In genomic region chr20:5531318-5532081, GRCh38 we compare ENCODE assay signal across 1 cellular context.
TF ChIP-seq lines count a peak whose summit lies in the region.

No MANE protein-coding gene starts in this region.

TF ChIP-seq in WTC11, 78 proteins besides CTCF, POLR2A, EP300 and RAD21 (continued from another document):
- TF ChIP-seq, protein P1, sequence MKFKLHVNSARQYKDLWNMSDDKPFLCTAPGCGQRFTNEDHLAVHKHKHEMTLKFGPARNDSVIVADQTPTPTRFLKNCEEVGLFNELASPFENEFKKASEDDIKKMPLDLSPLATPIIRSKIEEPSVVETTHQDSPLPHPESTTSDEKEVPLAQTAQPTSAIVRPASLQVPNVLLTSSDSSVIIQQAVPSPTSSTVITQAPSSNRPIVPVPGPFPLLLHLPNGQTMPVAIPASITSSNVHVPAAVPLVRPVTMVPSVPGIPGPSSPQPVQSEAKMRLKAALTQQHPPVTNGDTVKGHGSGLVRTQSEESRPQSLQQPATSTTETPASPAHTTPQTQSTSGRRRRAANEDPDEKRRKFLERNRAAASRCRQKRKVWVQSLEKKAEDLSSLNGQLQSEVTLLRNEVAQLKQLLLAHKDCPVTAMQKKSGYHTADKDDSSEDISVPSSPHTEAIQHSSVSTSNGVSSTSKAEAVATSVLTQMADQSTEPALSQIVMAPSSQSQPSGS (CRISPR knock-in tag; IDR thresholded peaks at IDR 0.05; ENCODE audit: borderline replicate concordance, low read depth) = no peak
- TF ChIP-seq ZNF425 (CRISPR knock-in tag; conservative IDR thresholded peaks at IDR 0.05) (no peak), IRF2 (CRISPR knock-in tag; IDR thresholded peaks at IDR 0.05; ENCODE audit: borderline replicate concordance, low read depth) (no peak), NR1H2 (CRISPR knock-in tag; IDR thresholded peaks at IDR 0.05) (no peak), NFATC4 (CRISPR knock-in tag; IDR thresholded peaks at IDR 0.05) (no peak), ZNF396 (CRISPR knock-in tag; IDR thresholded peaks at IDR 0.05; ENCODE audit: borderline replicate concordance) (no peak), MYBL2 (CRISPR knock-in tag; IDR thresholded peaks at IDR 0.05) (no peak), ZNF671 (CRISPR knock-in tag; IDR thresholded peaks at IDR 0.05) (no peak), ZNF219 (CRISPR knock-in tag; IDR thresholded peaks at IDR 0.05; ENCODE audit: borderline replicate concordance) (no peak), RELA (CRISPR knock-in tag; IDR thresholded peaks at IDR 0.05; ENCODE audit: borderline replicate concordance) (no peak), ZBTB21 (CRISPR knock-in tag; IDR thresholded peaks at IDR 0.05; ENCODE audit: borderline replicate concordance) (no peak)
- TF ChIP-seq, protein P2, sequence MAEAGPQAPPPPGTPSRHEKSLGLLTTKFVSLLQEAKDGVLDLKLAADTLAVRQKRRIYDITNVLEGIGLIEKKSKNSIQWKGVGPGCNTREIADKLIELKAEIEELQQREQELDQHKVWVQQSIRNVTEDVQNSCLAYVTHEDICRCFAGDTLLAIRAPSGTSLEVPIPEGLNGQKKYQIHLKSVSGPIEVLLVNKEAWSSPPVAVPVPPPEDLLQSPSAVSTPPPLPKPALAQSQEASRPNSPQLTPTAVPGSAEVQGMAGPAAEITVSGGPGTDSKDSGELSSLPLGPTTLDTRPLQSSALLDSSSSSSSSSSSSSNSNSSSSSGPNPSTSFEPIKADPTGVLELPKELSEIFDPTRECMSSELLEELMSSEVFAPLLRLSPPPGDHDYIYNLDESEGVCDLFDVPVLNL (CRISPR knock-in tag; IDR thresholded peaks at IDR 0.05; ENCODE audit: borderline replicate concordance, low read depth) = no peak
